Comparison of ENCODE assay signal across 19 cellular contexts in the genomic region with DNA sequence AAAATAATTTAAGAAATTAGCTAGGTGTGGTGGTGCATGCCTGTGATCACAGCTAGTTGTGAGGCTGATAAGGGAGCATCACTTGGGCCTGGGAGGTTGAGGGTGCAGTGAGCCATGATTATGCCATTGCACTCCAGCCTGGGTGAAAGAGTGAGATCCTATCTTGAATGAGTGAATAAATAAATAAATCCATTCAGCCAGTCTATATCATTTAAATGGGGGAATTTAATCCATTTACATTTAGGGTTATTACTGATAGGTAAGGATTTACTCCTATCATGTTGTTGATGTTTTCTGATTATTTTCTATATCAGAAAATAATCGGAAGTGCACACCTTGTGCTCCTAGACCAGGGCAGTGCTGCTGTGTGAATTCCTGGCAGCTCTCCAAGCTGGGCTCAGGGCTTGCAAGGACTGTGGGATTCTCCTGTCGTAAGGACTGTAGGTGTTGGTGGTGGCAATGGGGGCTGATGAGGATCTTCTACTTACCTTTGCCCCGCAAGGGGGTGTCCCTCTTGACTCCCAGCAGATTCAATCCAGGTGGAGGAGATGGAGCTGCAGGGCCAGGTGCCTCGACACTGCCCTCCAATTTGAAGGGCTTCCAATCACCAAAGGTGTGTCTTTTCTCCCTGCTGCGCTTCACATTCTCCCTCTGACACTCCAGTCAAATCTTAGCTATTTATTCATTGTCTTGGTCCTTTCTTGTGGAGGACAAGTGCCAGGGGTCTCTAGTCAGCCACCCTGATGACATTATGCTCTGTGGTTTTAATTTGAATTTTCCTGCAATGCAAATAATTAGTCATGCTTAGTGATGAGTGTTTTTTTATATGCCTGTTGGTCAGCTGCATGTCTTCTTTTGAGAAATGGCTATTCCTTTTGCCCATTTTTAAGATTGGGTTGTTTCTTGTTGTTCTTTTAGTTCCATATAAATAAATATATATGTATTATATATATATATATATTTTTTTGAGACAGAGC. TPM values are rescaled to one million over a fixed set of nuclear protein-coding genes. Genes with fewer than 3 reads are reported as not detected.
DNase-seq lines count a peak whose midpoint lies in the region; ATAC-seq and TF ChIP-seq lines count a peak whose summit lies in the region.
"Had no signal": no experiment of that assay in that cellular context is flagged by ENCODE, and none has a peak within 500 bp of the region (broad histone marks: within the 10 kb centered on the region; RNA-seq: fewer than 3 reads in every experiment).

No MANE protein-coding gene starts in this region.

- intact Hi-C loops in lower lobe of right lung (cut with DNase I) = no loop called here

- no peak for ATAC-seq in lower lobe of right lung
- ATAC-seq in GM18519 (IDR thresholded peaks at IDR 0.05; ENCODE audit: low FRiP score, unreplicated experiment) = no peak

- CTCF ChIA-PET in AG04450 (lab: Charles Lee) = interaction anchor here (0.6 kb wide), 1 partner anchor 22 kb away, joined by 4 read pairs; no protein-coding TSS in a partner anchor

- no peaks in the 10 kb centered on the region for H3K4me1 ChIP-seq in lower lobe of right lung
- H3K4me1 ChIP-seq: SJCRH30 had no signal

- H3K9me3 ChIP-seq in AG04450 (ENCODE audit: control insufficient read depth, insufficient read depth, low read length) (peaks cover 7% of the 10 kb centered on the region), lower lobe of right lung (no peaks in the 10 kb centered on the region)
- H3K9me3 ChIP-seq: SJCRH30 had no signal

- H3K27me3 ChIP-seq in AG04450 (ENCODE audit: control insufficient read depth, insufficient read depth, low read length) (no peaks in the 10 kb centered on the region), lower lobe of right lung (ENCODE audit: low read depth) (peaks cover 11% of the 10 kb centered on the region), H7 (ENCODE audit: control insufficient read depth, insufficient read depth, low read length) (no peaks in the 10 kb centered on the region)

- DNase-seq in AG04450 (ENCODE audit: low read depth, low spot score) = no peak
- DNase-seq in ELR (ENCODE audit: low read depth) = peak; percentile 32
- DNase-seq in RPMI8226 = peak; percentile 26
- DNase-seq in lower lobe of right lung = peak; percentile 30
- DNase-seq in H7 = no peak
- DNase-seq in caudate nucleus (lab: John Stamatoyannopoulos, UW) = no peak
- DNase-seq: C1 segment of cervical spinal cord; CD8-positive, alpha-beta memory T cell; DMS79 treated with DMSO at 0.1 percent for 48 hours; GDM1; GOT3; KBM-7; MV-4-11; NCI-H1694 treated with DMSO at 0.1 percent for 48 hours; NCI-H2107; OCI-M1; SJCRH30 had no signal

- TF ChIP-seq CTCF in AG04450 (IDR thresholded peaks at IDR 0.05; ENCODE audit: low read depth, low read length) (no peak), lower lobe of right lung (IDR thresholded peaks at IDR 0.05) (no peak)

- H3K27ac ChIP-seq in AG04450 (ENCODE audit: low read depth, low read length) (peak overlapping the region; percentile 21), lower lobe of right lung (no peak overlapping the region), caudate nucleus (ENCODE audit: low read depth, low read length) (no peak overlapping the region)
- H3K27ac ChIP-seq: RWPE1, SJCRH30 had no signal

- H3K36me3 ChIP-seq in lower lobe of right lung = no peaks in the 10 kb centered on the region
- no peaks in the 10 kb centered on the region for H3K36me3 ChIP-seq in H7 (replicated peaks; ENCODE audit: control insufficient read depth, insufficient read depth, low read length)
- H3K36me3 ChIP-seq: SJCRH30 had no signal

- H3K4me3 ChIP-seq in AG04450 (ENCODE audit: low read depth, low read length) = no peak overlapping the region
- no peak overlapping the region for H3K4me3 ChIP-seq in lower lobe of right lung
- H3K4me3 ChIP-seq in H7 (ENCODE audit: insufficient read depth, low read depth, low read length) = no peak overlapping the region
- H3K4me3 ChIP-seq: SJCRH30 had no signal

- POLR2A ChIA-PET in AG04450 (lab: Yijun Ruan, JAX) = no interaction called here

RNA-seq across cellular contexts. Expression of a gene that starts 14.1 kb away (rescaled TPM):
- 26.0 and 26.8 TPM in 2 replicates for polyA plus RNA-seq in AG04450 (2011; rRNA removed)
- 20.1 and 24.7 TPM in 2 replicates for polyA minus RNA-seq in AG04450 (2011; rRNA and poly(A)+ RNA removed)
- total RNA-seq in lower lobe of right lung = 47.4 TPM
- total RNA-seq in H7 (2014; rRNA removed; shearing (Covaris generic)) = 24.8 and 34.5 TPM in 2 replicates

Comparison
In these comparisons a context has a peak if more than half of its experiments do, and no peak if none do; other contexts are left out.
1. DNase-seq: peak in ELR (single experiment), RPMI8226 (single experiment) and lower lobe of right lung (single experiment); none in AG04450 (single experiment), H7 (single experiment) and caudate nucleus (0 of 61).